In genomic region chr7:101924171-101924570, GRCh38 we compare ENCODE assay signal across 8 cellular contexts.
DNase-seq lines count a peak whose midpoint lies in the region; ATAC-seq and TF ChIP-seq lines count a peak whose summit lies in the region.

No MANE protein-coding gene starts in this region.

- H3K9ac ChIP-seq in neuronal stem cell (ENCODE audit: low read depth, low read length, poor library complexity): no peak overlapping the region

- H3K36me3 ChIP-seq in gastroesophageal sphincter (peaks cover 0 to 7% of the 10 kb centered on the region in 2 donors), neuronal stem cell (replicated peaks in 1 of 2; ENCODE audit: control insufficient read depth in 2 of 2, insufficient read depth in 2 of 2, low read length in 2 of 2) (peaks cover 3 to 20% of the 10 kb centered on the region in 2 donors)

- no peak overlapping the region for H2BK12ac ChIP-seq in neuronal stem cell (ENCODE audit: low read length)

- H3K9me3 ChIP-seq in gastroesophageal sphincter: no peaks in the 10 kb centered on the region
- H3K9me3 ChIP-seq in neuronal stem cell (replicated peaks in 1 of 2; ENCODE audit: control insufficient read depth in 2 of 2, insufficient read depth in 1 of 2, low read depth in 1 of 2, low read length in 2 of 2): peaks cover 0 to under 1% of the 10 kb centered on the region in 2 donors

- TF ChIP-seq POLR2A in gastroesophageal sphincter (IDR thresholded peaks at IDR 0.05): no peak

- no peaks in the 10 kb centered on the region for H3K36me3 Mint-ChIP-seq in T-helper 2 cell treated with Interferon-gamma antibody and Interleukin-4, amounts not matched to agents 5 μg/mL and 100 μg/mL, for 36 hours (ENCODE audit: low read depth)

- H3K79me1 ChIP-seq in neuronal stem cell (ENCODE audit: low read depth, low read length): peaks cover 18% of the 10 kb centered on the region

- no peak overlapping the region for H3K23ac ChIP-seq in neuronal stem cell (ENCODE audit: low read depth, low read length, poor library complexity)

- H3K27ac ChIP-seq in gastroesophageal sphincter (peak overlapping the region in 3 of 4 donors; percentile 59 to 70 (median 68)), neuronal stem cell (replicated peaks; ENCODE audit: low read length) (no peak overlapping the region)

- H4K91ac ChIP-seq in neuronal stem cell (ENCODE audit: low read depth, low read length, poor library complexity): no peak overlapping the region

- no peak overlapping the region for H3K4me2 ChIP-seq in neuronal stem cell (ENCODE audit: insufficient read depth, low read length, poor library complexity, severe bottlenecking)

- H3K4me1 Mint-ChIP-seq in T-helper 2 cell treated with Interferon-gamma antibody and Interleukin-4, amounts not matched to agents 5 μg/mL and 100 μg/mL, for 36 hours (ENCODE audit: low read depth): peaks cover 6% of the 10 kb centered on the region

- H3K27me3 ChIP-seq in gastroesophageal sphincter (no peaks in the 10 kb centered on the region), neuronal stem cell (ENCODE audit: control insufficient read depth in 3 of 3, insufficient read depth in 3 of 3, low read depth in 1 of 3, low read length in 3 of 3) (peaks cover 0 to 2% (median 0%) of the 10 kb centered on the region in 3 experiments)

- H2BK15ac ChIP-seq in neuronal stem cell (ENCODE audit: low read length): no peak overlapping the region

- H3K27me3 Mint-ChIP-seq in T-helper 2 cell treated with Interferon-gamma antibody and Interleukin-4, amounts not matched to agents 5 μg/mL and 100 μg/mL, for 36 hours (ENCODE audit: low read depth): no peaks in the 10 kb centered on the region

- peak; percentile 49 for DNase-seq in T-helper 2 cell treated with Interferon-gamma antibody and Interleukin-4, amounts not matched to agents 5 μg/mL and 100 μg/mL, for 36 hours (ENCODE audit: low spot score)
- DNase-seq in T-helper 2 cell: no peak
- DNase-seq in stimulated activated CD8-positive, alpha-beta memory T cell treated with anti-CD3 and anti-CD28 coated beads, Interleukin-2, amount 100 ng/mL, for 48 hours (ENCODE audit: low read depth in 2 of 2): peak; percentile 10 to 12
- DNase-seq in neuronal stem cell (ENCODE audit: low spot score): no peak
- DNase-seq in COLO829 (ENCODE audit: low spot score): no peak
- DNase-seq in stimulated activated naive CD4-positive, alpha-beta T cell (lab: John Stamatoyannopoulos, UW): no peak

- H3K4me3 ChIP-seq in gastroesophageal sphincter (no peak overlapping the region), neuronal stem cell (ENCODE audit: low read length in 2 of 2) (no peak overlapping the region)

- no peak for TF ChIP-seq EP300 in gastroesophageal sphincter (IDR thresholded peaks at IDR 0.05)

- H2AFZ ChIP-seq in neuronal stem cell (ENCODE audit: low read length): no peak overlapping the region

- no peak overlapping the region for H4K8ac ChIP-seq in neuronal stem cell (ENCODE audit: low read depth, low read length)

- no peak overlapping the region for H3K27ac Mint-ChIP-seq in T-helper 2 cell treated with Interferon-gamma antibody and Interleukin-4, amounts not matched to agents 5 μg/mL and 100 μg/mL, for 36 hours

- H3K4me1 ChIP-seq in gastroesophageal sphincter: peaks cover 0 to 35% (median 4%) of the 10 kb centered on the region in 3 donors
- H3K4me1 ChIP-seq in neuronal stem cell (ENCODE audit: control insufficient read depth in 2 of 2, insufficient read depth in 1 of 2, low read depth in 1 of 2, low read length in 2 of 2): peaks cover 0 to 11% of the 10 kb centered on the region in 2 donors

- H3K4ac ChIP-seq in neuronal stem cell (ENCODE audit: low read length): no peak overlapping the region

- H3K14ac ChIP-seq in neuronal stem cell (ENCODE audit: low read length): no peak overlapping the region

- TF ChIP-seq CTCF in gastroesophageal sphincter (IDR thresholded peaks at IDR 0.05): no peak

- H3K4me3 Mint-ChIP-seq in T-helper 2 cell treated with Interferon-gamma antibody and Interleukin-4, amounts not matched to agents 5 μg/mL and 100 μg/mL, for 36 hours: no peak overlapping the region

- no peaks in the 10 kb centered on the region for H3K9me3 Mint-ChIP-seq in T-helper 2 cell treated with Interferon-gamma antibody and Interleukin-4, amounts not matched to agents 5 μg/mL and 100 μg/mL, for 36 hours

- no peak overlapping the region for H2BK5ac ChIP-seq in neuronal stem cell (ENCODE audit: low read length)

- no peak overlapping the region for H2BK120ac ChIP-seq in neuronal stem cell (ENCODE audit: low read depth, low read length)

- 29 to 50% methylated on average over 9 of the region's 9 CpGs for WGBS in gastroesophageal sphincter (ENCODE audit: low coverage in 1 of 2), 2 donors
- no CpG with 5 or more reads among the region's 9 CpGs for WGBS in neuronal stem cell (ENCODE audit: extremely low coverage in 2 of 2, insufficient read length in 2 of 2, insufficient replicate concordance in 1 of 2), 2 donors

- ATAC-seq in SK-N-SH treated with all-trans-retinoic acid at 6 μM for 48 hours (peak; percentile 75), gastroesophageal sphincter (peak; percentile 75)

- H2AK5ac ChIP-seq in neuronal stem cell (ENCODE audit: low read depth, low read length): no peak overlapping the region

- H3K18ac ChIP-seq in neuronal stem cell (ENCODE audit: low read length): no peak overlapping the region

TF ChIP-seq in SK-N-SH treated with all-trans-retinoic acid at 6 μM for 48 hours, 23 proteins besides CTCF, POLR2A, EP300 and RAD21:
- TF ChIP-seq ESRRG (CRISPR knock-in tag; IDR thresholded peaks at IDR 0.05) (no peak), ARNTL (CRISPR knock-in tag; IDR thresholded peaks at IDR 0.05; ENCODE audit: borderline replicate concordance, low read depth) (no peak), TOX (CRISPR knock-in tag; IDR thresholded peaks at IDR 0.05; ENCODE audit: borderline replicate concordance) (no peak), ZNF565 (CRISPR knock-in tag; conservative IDR thresholded peaks at IDR 0.05; ENCODE audit: low read depth) (no peak), CSDC2 (CRISPR knock-in tag; IDR thresholded peaks at IDR 0.05) (no peak), RARB (CRISPR knock-in tag; IDR thresholded peaks at IDR 0.05) (no peak), ZFP30 (CRISPR knock-in tag; IDR thresholded peaks at IDR 0.05) (no peak), PATZ1 (CRISPR knock-in tag; IDR thresholded peaks at IDR 0.05; ENCODE audit: borderline replicate concordance) (no peak), BACH2 (CRISPR knock-in tag; IDR thresholded peaks at IDR 0.05; ENCODE audit: borderline replicate concordance) (no peak), SNAI2 (CRISPR knock-in tag; IDR thresholded peaks at IDR 0.05) (no peak)

Comparison
In these comparisons a context has a peak if more than half of its experiments do, and no peak if none do; other contexts are left out.
1. DNase-seq: peak in T-helper 2 cell treated with Interferon-gamma antibody and Interleukin-4, amounts not matched to agents 5 μg/mL and 100 μg/mL, for 36 hours (single experiment) and stimulated activated CD8-positive, alpha-beta memory T cell treated with anti-CD3 and anti-CD28 coated beads, Interleukin-2, amount 100 ng/mL, for 48 hours (2 of 2); none in T-helper 2 cell (0 of 5), neuronal stem cell (single experiment), COLO829 (single experiment) and stimulated activated naive CD4-positive, alpha-beta T cell (0 of 6).